8 cellular contexts compared by ENCODE assay signal in the genomic region with DNA sequence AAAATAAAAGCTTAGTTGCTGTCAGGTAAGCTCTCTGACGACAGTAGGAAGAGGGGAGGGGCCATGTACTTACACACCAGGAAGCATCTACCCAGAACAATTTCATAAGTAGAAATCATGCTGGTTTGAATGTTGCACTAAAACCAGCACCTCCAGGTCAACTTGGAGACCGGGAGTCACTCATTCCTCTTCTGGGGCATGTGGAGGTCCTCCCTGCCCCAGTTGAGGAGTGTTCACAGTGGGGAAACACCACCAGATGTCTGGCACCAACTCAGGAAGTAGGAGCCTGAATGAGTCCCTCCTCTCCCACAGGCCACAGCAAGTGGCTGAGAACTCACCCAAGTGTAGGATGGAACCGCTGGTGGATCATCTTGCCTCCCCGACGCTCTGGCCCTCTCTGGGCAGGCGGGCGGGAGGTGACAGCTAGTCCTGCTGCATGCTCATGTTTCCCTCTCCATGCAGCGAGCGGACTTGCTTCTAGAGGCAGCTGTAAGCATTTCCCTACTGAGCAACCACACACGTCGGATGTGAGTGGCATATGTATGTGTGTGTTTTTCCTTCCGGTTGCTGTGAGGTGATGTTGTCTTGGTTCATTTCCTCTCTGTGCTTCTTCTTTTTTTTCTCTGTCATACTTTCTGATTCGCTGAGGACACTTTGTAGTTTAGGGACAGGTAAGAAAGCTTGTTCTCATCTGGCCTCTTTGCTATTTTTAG.
A peak's percentile ranks its signal among the peaks of the same experiment; 100 is the strongest.
DNase-seq lines count a peak whose midpoint lies in the region; ATAC-seq and TF ChIP-seq lines count a peak whose summit lies in the region.

No MANE protein-coding gene starts in this region.

- peaks cover 6% of the 10 kb centered on the region for H3K9me3 Mint-ChIP-seq in activated naive CD8-positive, alpha-beta T cell treated with anti-CD3 and anti-CD28 coated beads, Interleukin-2, amount 10 ng/mL, durations not matched to agents 7 days and 5 days

- no peaks in the 10 kb centered on the region for H3K36me3 ChIP-seq in rectal smooth muscle tissue (ENCODE audit: control insufficient read depth, insufficient read depth, low read length)
- no peaks in the 10 kb centered on the region for H3K36me3 ChIP-seq in BE2C

- H3K27me3 Mint-ChIP-seq in activated naive CD8-positive, alpha-beta T cell treated with anti-CD3 and anti-CD28 coated beads, Interleukin-2, amount 10 ng/mL, durations not matched to agents 7 days and 5 days = no peaks in the 10 kb centered on the region

- H3K27ac ChIP-seq in rectal smooth muscle tissue (ENCODE audit: low read depth, low read length) = no peak overlapping the region

- peaks cover 41% of the 10 kb centered on the region for H3K36me3 Mint-ChIP-seq in activated naive CD8-positive, alpha-beta T cell treated with anti-CD3 and anti-CD28 coated beads, Interleukin-2, amount 10 ng/mL, durations not matched to agents 7 days and 5 days

- H3K4me3 ChIP-seq in rectal smooth muscle tissue (ENCODE audit: low read length) (peak overlapping the region; percentile 47), BE2C (ENCODE audit: low read depth, low read length) (no peak overlapping the region)

- H3K9ac ChIP-seq in rectal smooth muscle tissue (ENCODE audit: low read length) = no peak overlapping the region

- peak; percentile 52 for DNase-seq in T follicular helper cell (ENCODE audit: low read depth)
- peak; percentile 74 for DNase-seq in activated naive CD8-positive, alpha-beta T cell treated with anti-CD3 and anti-CD28 coated beads, Interleukin-2, amount 10 ng/mL, durations not matched to agents 7 days and 5 days
- DNase-seq in HPDE6-E6E7 (ENCODE audit: extremely low spot score) = no peak
- no peak for DNase-seq in NCI-H510A treated with DMSO at 0.1 percent for 48 hours (lab: John Stamatoyannopoulos, UW)
- no peak for DNase-seq in BE2C

- peak; percentile 72 for ATAC-seq in GM18519 (IDR thresholded peaks at IDR 0.05; ENCODE audit: low FRiP score, unreplicated experiment)
- peak; percentile 83 for ATAC-seq in HG02943 (IDR thresholded peaks at IDR 0.05; ENCODE audit: low read depth, unreplicated experiment)
- ATAC-seq in activated naive CD8-positive, alpha-beta T cell treated with anti-CD3 and anti-CD28 coated beads, Interleukin-2, amount 10 ng/mL, durations not matched to agents 7 days and 5 days (ENCODE audit: low read depth) = peak; percentile 96

- no peak for TF ChIP-seq CTCF in BE2C (IDR thresholded peaks at IDR 0.05; ENCODE audit: low read depth, low read length)

- H3K27ac Mint-ChIP-seq in activated naive CD8-positive, alpha-beta T cell treated with anti-CD3 and anti-CD28 coated beads, Interleukin-2, amount 10 ng/mL, durations not matched to agents 7 days and 5 days = peak overlapping the region; percentile 91

- peaks cover 50% of the 10 kb centered on the region for H3K4me1 Mint-ChIP-seq in activated naive CD8-positive, alpha-beta T cell treated with anti-CD3 and anti-CD28 coated beads, Interleukin-2, amount 10 ng/mL, durations not matched to agents 7 days and 5 days

- H3K4me3 Mint-ChIP-seq in activated naive CD8-positive, alpha-beta T cell treated with anti-CD3 and anti-CD28 coated beads, Interleukin-2, amount 10 ng/mL, durations not matched to agents 7 days and 5 days = peak overlapping the region; percentile 90

- H3K4me1 ChIP-seq in rectal smooth muscle tissue (ENCODE audit: control insufficient read depth, insufficient read depth, low read length) = no peaks in the 10 kb centered on the region
- H3K4me1 ChIP-seq in BE2C = no peaks in the 10 kb centered on the region

- no peaks in the 10 kb centered on the region for H3K9me3 ChIP-seq in BE2C

- H3K27me3 ChIP-seq in rectal smooth muscle tissue (ENCODE audit: control insufficient read depth, insufficient read depth, low read length) (no peaks in the 10 kb centered on the region), BE2C (no peaks in the 10 kb centered on the region)

- POLR2A ChIA-PET in activated naive CD8-positive, alpha-beta T cell treated with anti-CD3 and anti-CD28 coated beads, Interleukin-2, amount 10 ng/mL, durations not matched to agents 7 days and 5 days (lab: Charles Lee) = interaction anchor here (0.5 to 3.1 kb wide), 15 partner anchors 8 to 288 kb away, joined by 3 to 30 read pairs (median 4); a partner anchor contains a TSS

Comparison
In these comparisons a context has a peak if more than half of its experiments do, and no peak if none do; other contexts are left out.
1. DNase-seq: peak in T follicular helper cell (single experiment) and activated naive CD8-positive, alpha-beta T cell treated with anti-CD3 and anti-CD28 coated beads, Interleukin-2, amount 10 ng/mL, durations not matched to agents 7 days and 5 days (single experiment); none in HPDE6-E6E7 (single experiment), NCI-H510A treated with DMSO at 0.1 percent for 48 hours (single experiment) and BE2C (single experiment).
2. Peak in every context shown above with its lines, with median percentiles within 50 percentile points of each other: ATAC-seq.